Comparison of ENCODE assay signal across 22 cellular contexts in the genomic region with DNA sequence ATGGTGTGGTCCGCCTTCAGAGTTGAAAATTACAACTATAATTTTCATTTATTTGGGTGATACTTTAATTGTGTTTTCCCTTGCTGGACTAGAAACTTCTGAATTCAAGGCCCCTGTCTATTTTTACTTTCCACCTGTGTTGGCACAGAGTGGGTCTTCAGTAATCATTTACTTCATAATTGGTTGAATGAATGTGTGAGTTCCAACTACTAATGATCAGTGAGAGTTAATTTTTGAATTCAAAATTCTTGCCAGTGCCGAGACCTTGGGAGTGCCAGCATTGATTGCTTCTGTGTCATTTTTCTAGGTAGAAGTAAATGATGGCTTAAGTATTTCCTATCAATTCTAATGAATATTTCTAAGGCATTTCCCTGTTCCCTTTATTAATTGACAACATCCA.
DNase-seq lines count a peak whose midpoint lies in the region; ATAC-seq and TF ChIP-seq lines count a peak whose summit lies in the region.
"Had no signal": no experiment of that assay in that cellular context is flagged by ENCODE, and none has a peak within 500 bp of the region (broad histone marks: within the 10 kb centered on the region; RNA-seq: fewer than 3 reads in every experiment).

No MANE protein-coding gene starts in this region.

- peaks cover 73% of the 10 kb centered on the region for H3K4me1 Mint-ChIP-seq in CD4-positive, alpha-beta T cell (ENCODE audit: low read depth)
- H3K4me1 Mint-ChIP-seq in CD8-positive, alpha-beta T cell (ENCODE audit: low read depth), result peaks cover 75% of the 10 kb centered on the region
- H3K4me1 Mint-ChIP-seq in activated naive CD8-positive, alpha-beta T cell (ENCODE audit: low read depth), result peaks cover 65% of the 10 kb centered on the region
- H3K4me1 Mint-ChIP-seq in natural killer cell, result peaks cover 64 to 65% of the 10 kb centered on the region in 2 donors

- H3K9me3 ChIP-seq in CD4-positive, alpha-beta T cell (ENCODE audit: control insufficient read depth, low read length), result no peaks in the 10 kb centered on the region
- no peaks in the 10 kb centered on the region for H3K9me3 ChIP-seq in CD8-positive, alpha-beta T cell (ENCODE audit: low read length)
- H3K9me3 ChIP-seq in left lung (no peaks in the 10 kb centered on the region), aorta (ENCODE audit: control insufficient read depth, low read length) (no peaks in the 10 kb centered on the region)

- no peaks in the 10 kb centered on the region for H3K36me3 ChIP-seq in CD8-positive, alpha-beta T cell (ENCODE audit: insufficient read depth, low read length)
- H3K36me3 ChIP-seq in left lung (no peaks in the 10 kb centered on the region), aorta (ENCODE audit: control insufficient read depth in 1 of 2, insufficient read depth in 2 of 2, low read length in 1 of 2) (no peaks in the 10 kb centered on the region)

- POLR2A ChIA-PET in CD4-positive, alpha-beta T cell (lab: Charles Lee), result interaction anchor here (1.3 kb wide), 1 partner anchor 11 kb away, joined by 3 read pairs; no protein-coding TSS in a partner anchor
- POLR2A ChIA-PET in CD8-positive, alpha-beta T cell (lab: Charles Lee), result no interaction called here

- peak overlapping the region; percentile 70 for H3K27ac Mint-ChIP-seq in CD4-positive, alpha-beta T cell
- peak overlapping the region; percentile 52 for H3K27ac Mint-ChIP-seq in CD8-positive, alpha-beta T cell
- H3K27ac Mint-ChIP-seq in activated naive CD8-positive, alpha-beta T cell, result peak overlapping the region; percentile 25
- peak overlapping the region; percentile 81 to 82 for H3K27ac Mint-ChIP-seq in natural killer cell

- peaks cover 36% of the 10 kb centered on the region for H3K4me1 ChIP-seq in CD8-positive, alpha-beta T cell (ENCODE audit: insufficient read depth, low read length)
- H3K4me1 ChIP-seq in left lung (peaks cover 0 to 10% of the 10 kb centered on the region in 2 donors), aorta (ENCODE audit: control insufficient read depth in 1 of 2, insufficient read depth in 2 of 2, low read length in 2 of 2) (peaks cover 0 to 2% of the 10 kb centered on the region in 2 donors)

- no peaks in the 10 kb centered on the region for H3K27me3 Mint-ChIP-seq in CD4-positive, alpha-beta T cell
- H3K27me3 Mint-ChIP-seq in CD8-positive, alpha-beta T cell (ENCODE audit: low read depth), result no peaks in the 10 kb centered on the region
- H3K27me3 Mint-ChIP-seq in activated naive CD8-positive, alpha-beta T cell, result no peaks in the 10 kb centered on the region
- no peaks in the 10 kb centered on the region for H3K27me3 Mint-ChIP-seq in natural killer cell (ENCODE audit: low read depth in 2 of 2)
- H3K27me3 Mint-ChIP-seq: CD4-positive, CD25-positive, alpha-beta regulatory T cell had no signal

- 95 to 96% methylated on average over 2 of the region's 2 CpGs for WGBS in aorta, 2 donors

- H3K4me3 Mint-ChIP-seq in CD4-positive, alpha-beta T cell, result peak overlapping the region; percentile 15
- no peak overlapping the region for H3K4me3 Mint-ChIP-seq in CD8-positive, alpha-beta T cell
- H3K4me3 Mint-ChIP-seq in activated naive CD8-positive, alpha-beta T cell, result no peak overlapping the region
- peak overlapping the region; percentile 42 for H3K4me3 Mint-ChIP-seq in natural killer cell

- CTCF ChIA-PET in CD4-positive, alpha-beta T cell (lab: Charles Lee), result no interaction called here
- CTCF ChIA-PET in CD8-positive, alpha-beta T cell (lab: Charles Lee), result interaction anchor here (0.6 kb wide), 1 partner anchor 9 kb away, joined by 3 read pairs; no protein-coding TSS in a partner anchor

- no peak overlapping the region for H3K4me3 ChIP-seq in CD8-positive, alpha-beta T cell (ENCODE audit: low read depth, low read length)
- H3K4me3 ChIP-seq in left lung (no peak overlapping the region), aorta (ENCODE audit: low read length in 2 of 2) (no peak overlapping the region)

- no peak overlapping the region for H3K27ac ChIP-seq in CD4-positive, alpha-beta T cell (ENCODE audit: low read depth, low read length)
- no peak overlapping the region for H3K27ac ChIP-seq in CD8-positive, alpha-beta T cell (ENCODE audit: low read depth, low read length)
- H3K27ac ChIP-seq in left lung (no peak overlapping the region), aorta (ENCODE audit: low read depth in 1 of 2, low read length in 2 of 2) (no peak overlapping the region)

- no peak for TF ChIP-seq CTCF in CD4-positive, alpha-beta T cell (IDR thresholded peaks at IDR 0.05)
- no peak for TF ChIP-seq CTCF in CD8-positive, alpha-beta T cell (IDR thresholded peaks at IDR 0.05)
- TF ChIP-seq CTCF in natural killer cell (IDR thresholded peaks at IDR 0.05), result no peak
- no peak for TF ChIP-seq CTCF in left lung (IDR thresholded peaks at IDR 0.05)

- ATAC-seq in CD4-positive, alpha-beta T cell (ENCODE audit: poor library complexity), result no peak
- ATAC-seq in CD8-positive, alpha-beta T cell, result no peak
- ATAC-seq in natural killer cell (no peak), left lung (no peak), aorta (ENCODE audit: low FRiP score) (no peak)
- ATAC-seq: Panc1 had no signal

- H3K36me3 Mint-ChIP-seq in CD4-positive, alpha-beta T cell (ENCODE audit: low read depth), result peaks cover 5% of the 10 kb centered on the region
- H3K36me3 Mint-ChIP-seq in CD8-positive, alpha-beta T cell, result peaks cover 22% of the 10 kb centered on the region
- H3K36me3 Mint-ChIP-seq in activated naive CD8-positive, alpha-beta T cell, result peaks cover 2% of the 10 kb centered on the region
- no peaks in the 10 kb centered on the region for H3K36me3 Mint-ChIP-seq in natural killer cell

- no peak for DNase-seq in CD4-positive, alpha-beta T cell
- DNase-seq in CD8-positive, alpha-beta T cell, result no peak
- DNase-seq in natural killer cell (no peak), left lung (no peak), aorta (no peak), NCI-H1105 (lab: John Stamatoyannopoulos, UW) (no peak)
- DNase-seq: DMS153, GDM1, GOT3, HCEC 1CT, KG1, NCI-H1092 treated with DMSO at 0.1 percent for 48 hours, NCI-H146, NCI-H2029 treated with DMSO at 0.1 percent for 48 hours, NCI-H2171, NCI-H345, NCI-H524, NCI-H774, SIG-M5 had no signal

- intact Hi-C loops in CD4-positive, alpha-beta T cell (cut with DNase I, micrococcal nuclease), result loop anchor here in 1 of 2 experiments (2.0 kb wide), 1 partner anchor 15 kb away; no protein-coding TSS in a partner anchor
- intact Hi-C loops in CD8-positive, alpha-beta T cell (cut with DNase I, micrococcal nuclease), result loop anchor here in 1 of 2 experiments (1.0 to 2.0 kb wide), 2 partner anchors 7 to 17 kb away; no protein-coding TSS in a partner anchor
- intact Hi-C loops in natural killer cell (cut with micrococcal nuclease) (loop anchor here (2.0 kb wide), 1 partner anchor 17 kb away; no protein-coding TSS in a partner anchor), left lung (cut with DNase I) (no loop called here), aorta (cut with DNase I) (no loop called here)

- H3K27me3 ChIP-seq in CD4-positive, alpha-beta T cell (ENCODE audit: control insufficient read depth, insufficient read depth, low read length), result no peaks in the 10 kb centered on the region
- H3K27me3 ChIP-seq in CD8-positive, alpha-beta T cell (ENCODE audit: insufficient read depth, low read length), result no peaks in the 10 kb centered on the region
- H3K27me3 ChIP-seq in left lung (no peaks in the 10 kb centered on the region), aorta (ENCODE audit: control insufficient read depth in 1 of 2, insufficient read depth in 2 of 2, low read length in 1 of 2) (no peaks in the 10 kb centered on the region)

- no peaks in the 10 kb centered on the region for H3K9me3 Mint-ChIP-seq in CD4-positive, alpha-beta T cell
- no peaks in the 10 kb centered on the region for H3K9me3 Mint-ChIP-seq in CD8-positive, alpha-beta T cell
- no peaks in the 10 kb centered on the region for H3K9me3 Mint-ChIP-seq in activated naive CD8-positive, alpha-beta T cell (ENCODE audit: low read depth)
- no peaks in the 10 kb centered on the region for H3K9me3 Mint-ChIP-seq in natural killer cell

Comparison
In these comparisons a context has a peak if more than half of its experiments do, and no peak if none do; other contexts are left out.
1. H3K27ac Mint-ChIP-seq: peak in every context shown above with its lines; median percentile 82 in natural killer cell; 70 in CD4-positive, alpha-beta T cell; 52 in CD8-positive, alpha-beta T cell; 25 in activated naive CD8-positive, alpha-beta T cell.
2. H3K4me3 Mint-ChIP-seq: peak in CD4-positive, alpha-beta T cell (single experiment) and natural killer cell (single experiment); none in CD8-positive, alpha-beta T cell (single experiment) and activated naive CD8-positive, alpha-beta T cell (single experiment).